In genomic region chr17:50620848-50621247, GRCh38 we compare ENCODE assay signal across 17 cellular contexts. TPM values are rescaled to one million over a fixed set of nuclear protein-coding genes. Genes with fewer than 3 reads are reported as not detected.
DNase-seq lines count a peak whose midpoint lies in the region; ATAC-seq and TF ChIP-seq lines count a peak whose summit lies in the region.
"Had no signal": no experiment of that assay in that cellular context is flagged by ENCODE, and none has a peak within 500 bp of the region (broad histone marks: within the 10 kb centered on the region; RNA-seq: fewer than 3 reads in every experiment).

No MANE protein-coding gene starts in this region.

- no peak for ATAC-seq in stimulated activated naive B cell treated with anti-CD40 and anti-IgM and Interleukin-4, amounts not matched to agents 10 μg/mL and 1 μg/mL and 100 μg/mL, for 72 hours (replicated peaks)
- ATAC-seq in HG03460 (IDR thresholded peaks at IDR 0.05; ENCODE audit: unreplicated experiment) (no peak), GM18873 (IDR thresholded peaks at IDR 0.05; ENCODE audit: low FRiP score, unreplicated experiment) (no peak)

- H3K9me3 Mint-ChIP-seq in endodermal cell: no peaks in the 10 kb centered on the region
- no peaks in the 10 kb centered on the region for H3K9me3 Mint-ChIP-seq in stimulated activated naive B cell treated with anti-CD40 and anti-IgM and Interleukin-4, amounts not matched to agents 10 μg/mL and 1 μg/mL and 100 μg/mL, for 72 hours
- H3K9me3 Mint-ChIP-seq: activated naive CD4-positive, alpha-beta T cell treated with anti-CD3 and anti-CD28 coated beads, Interleukin-2, amount 50 U/mL, for 24 hours; mesothelial cell of epicardium had no signal

- H3K9me3 ChIP-seq in cardiac muscle cell (ENCODE audit: low read depth): no peaks in the 10 kb centered on the region
- no peaks in the 10 kb centered on the region for H3K9me3 ChIP-seq in right atrium auricular region
- no peaks in the 10 kb centered on the region for H3K9me3 ChIP-seq in endodermal cell (ENCODE audit: control insufficient read depth, low read length)
- no peaks in the 10 kb centered on the region for H3K9me3 ChIP-seq in stomach
- H3K9me3 ChIP-seq: esophagus squamous epithelium, uterus had no signal

- H3K4me1 ChIP-seq in cardiac muscle cell (ENCODE audit: low read depth) (peaks cover 20% of the 10 kb centered on the region), right atrium auricular region (no peaks in the 10 kb centered on the region), endodermal cell (ENCODE audit: control insufficient read depth, insufficient read depth, low read length) (no peaks in the 10 kb centered on the region), stomach (peaks cover 0 to 10% (median 2%) of the 10 kb centered on the region in 4 donors)
- H3K4me1 ChIP-seq: parathyroid adenoma, uterus had no signal

- H3K27ac Mint-ChIP-seq in endodermal cell: no peak overlapping the region
- peak overlapping the region; percentile 56 for H3K27ac Mint-ChIP-seq in stimulated activated naive B cell treated with anti-CD40 and anti-IgM and Interleukin-4, amounts not matched to agents 10 μg/mL and 1 μg/mL and 100 μg/mL, for 72 hours
- H3K27ac Mint-ChIP-seq: activated naive CD4-positive, alpha-beta T cell treated with anti-CD3 and anti-CD28 coated beads, Interleukin-2, amount 50 U/mL, for 24 hours had no signal

- peaks cover 16% of the 10 kb centered on the region for H3K4me1 Mint-ChIP-seq in endodermal cell
- peaks cover 2 to 6% of the 10 kb centered on the region in 2 donors for H3K4me1 Mint-ChIP-seq in stimulated activated naive B cell treated with anti-CD40 and anti-IgM and Interleukin-4, amounts not matched to agents 10 μg/mL and 1 μg/mL and 100 μg/mL, for 72 hours
- H3K4me1 Mint-ChIP-seq: activated naive CD4-positive, alpha-beta T cell treated with anti-CD3 and anti-CD28 coated beads, Interleukin-2, amount 50 U/mL, for 24 hours had no signal

- TF ChIP-seq CTCF in cardiac muscle cell (IDR thresholded peaks at IDR 0.05; ENCODE audit: low read depth, low read length) (peak; percentile 17), right atrium auricular region (IDR thresholded peaks at IDR 0.05) (no peak), endodermal cell (conservative IDR thresholded peaks at IDR 0.05) (peak; percentile 76), stomach (IDR thresholded peaks at IDR 0.05) (no peak)

- H3K4me3 ChIP-seq in cardiac muscle cell (no peak overlapping the region), right atrium auricular region (no peak overlapping the region), endodermal cell (ENCODE audit: low read length) (no peak overlapping the region), stomach (no peak overlapping the region)
- H3K4me3 ChIP-seq: esophagus squamous epithelium, GM23248, uterus had no signal

- H3K36me3 ChIP-seq in cardiac muscle cell (no peaks in the 10 kb centered on the region), right atrium auricular region (no peaks in the 10 kb centered on the region), endodermal cell (ENCODE audit: control insufficient read depth, insufficient read depth, low read length) (no peaks in the 10 kb centered on the region), stomach (no peaks in the 10 kb centered on the region)
- H3K36me3 ChIP-seq: esophagus squamous epithelium, uterus had no signal

- DNase-seq in cardiac muscle cell (ENCODE audit: low read depth in 1 of 2, low spot score in 1 of 2) (no peak), right atrium auricular region (ENCODE audit: low spot score) (no peak), NCI-H69 (lab: John Stamatoyannopoulos, UW) (peak; percentile 64), endodermal cell (peak; percentile 93), stomach (no peak)
- DNase-seq in stimulated activated naive B cell treated with anti-CD40 and anti-IgM and Interleukin-4, amounts not matched to agents 10 μg/mL and 1 μg/mL and 100 μg/mL, for 72 hours: no peak
- DNase-seq: activated CD8-positive, alpha-beta memory T cell treated with anti-CD3 and anti-CD28 coated beads for 24 hours; esophagus squamous epithelium; GM23248; NCI-H526 treated with DMSO at 0.1 percent for 48 hours; stimulated activated CD4-positive, alpha-beta T cell treated with anti-CD3 and anti-CD28 coated beads, Interleukin-2, amount 100 ng/mL, for 24 hours; uterus had no signal

- H3K4me3 Mint-ChIP-seq in endodermal cell: no peak overlapping the region
- no peak overlapping the region for H3K4me3 Mint-ChIP-seq in stimulated activated naive B cell treated with anti-CD40 and anti-IgM and Interleukin-4, amounts not matched to agents 10 μg/mL and 1 μg/mL and 100 μg/mL, for 72 hours
- H3K4me3 Mint-ChIP-seq: activated naive CD4-positive, alpha-beta T cell treated with anti-CD3 and anti-CD28 coated beads, Interleukin-2, amount 50 U/mL, for 24 hours; mesothelial cell of epicardium had no signal

- TF ChIP-seq EP300 in stomach (IDR thresholded peaks at IDR 0.05): no peak

- no peak overlapping the region for H3K9ac ChIP-seq in endodermal cell (ENCODE audit: extremely low read depth, low read length, poor library complexity, severe bottlenecking)
- H3K9ac ChIP-seq: GM23248, parathyroid adenoma had no signal

- no peaks in the 10 kb centered on the region for H3K27me3 Mint-ChIP-seq in endodermal cell (ENCODE audit: insufficient read depth)
- peaks cover 44 to 66% of the 10 kb centered on the region in 2 donors for H3K27me3 Mint-ChIP-seq in stimulated activated naive B cell treated with anti-CD40 and anti-IgM and Interleukin-4, amounts not matched to agents 10 μg/mL and 1 μg/mL and 100 μg/mL, for 72 hours

- H3K27ac ChIP-seq in cardiac muscle cell: no peak overlapping the region
- no peak overlapping the region for H3K27ac ChIP-seq in right atrium auricular region
- H3K27ac ChIP-seq in endodermal cell (ENCODE audit: low read depth, low read length): no peak overlapping the region
- H3K27ac ChIP-seq in stomach: no peak overlapping the region
- H3K27ac ChIP-seq: esophagus squamous epithelium, GM23248, parathyroid adenoma, uterus had no signal

- H3K36me3 Mint-ChIP-seq in endodermal cell (ENCODE audit: low read depth): no peaks in the 10 kb centered on the region
- H3K36me3 Mint-ChIP-seq in stimulated activated naive B cell treated with anti-CD40 and anti-IgM and Interleukin-4, amounts not matched to agents 10 μg/mL and 1 μg/mL and 100 μg/mL, for 72 hours: no peaks in the 10 kb centered on the region
- H3K36me3 Mint-ChIP-seq: activated naive CD4-positive, alpha-beta T cell treated with anti-CD3 and anti-CD28 coated beads, Interleukin-2, amount 50 U/mL, for 24 hours; mesothelial cell of epicardium had no signal

- TF ChIP-seq POLR2A in stomach (IDR thresholded peaks at IDR 0.05): no peak

- intact Hi-C loops in stomach (cut with DNase I; ENCODE audit: low total_unique reads): loop anchor here (5.0 kb wide), 1 partner anchor 74 kb away; the partner anchor contains the start of gene SPATA20

- H3K27me3 ChIP-seq in cardiac muscle cell (no peaks in the 10 kb centered on the region), right atrium auricular region (no peaks in the 10 kb centered on the region), endodermal cell (ENCODE audit: control insufficient read depth, insufficient read depth, low read length, poor library complexity, severe bottlenecking) (no peaks in the 10 kb centered on the region), stomach (peaks cover 0 to 27% (median 0%) of the 10 kb centered on the region in 3 donors)
- H3K27me3 ChIP-seq: uterus had no signal

- 55 to 63% methylated on average over 7 to 17 of the region's 17 CpGs for WGBS in endodermal cell (ENCODE audit: insufficient coverage in 1 of 2, insufficient read length in 1 of 2), 2 experiments
- WGBS in stomach, 5 donors: 72 to 78% (median 75%) methylated on average over 14 to 17 of the region's 17 CpGs

RNA-seq across cellular contexts. Expression of gene ABCC3, which starts 13.8 kb away (rescaled TPM):
- not detected in 2 replicates for total RNA-seq in cardiac muscle cell
- polyA plus RNA-seq in cardiac muscle cell: 0.06 and 0.53 TPM in 2 replicates
- 1 to 10 TPM; 1.4 to 4.5 TPM for total RNA-seq in right atrium auricular region
- total RNA-seq in endodermal cell: under 1 TPM; 0.22 to 0.91 TPM
- polyA plus RNA-seq in endodermal cell (2013, experiment 1 of 2): not detected
- not detected for polyA plus RNA-seq in endodermal cell (2013, experiment 2 of 2)
- 1,000 to 10,000 TPM in 1 of 5 donors, 100 to 1,000 TPM in 4; 139 to 1,043 (median 270) TPM for total RNA-seq in stomach
- 10 to 100 TPM; 13.6 to 46.4 (median 23.9) TPM for polyA plus RNA-seq in stomach

Comparison
In these comparisons a context has a peak if more than half of its experiments do, and no peak if none do; other contexts are left out.
1. CTCF ChIP-seq: peak in cardiac muscle cell (single experiment) and endodermal cell (single experiment); none in right atrium auricular region (0 of 2) and stomach (0 of 7).
2. DNase-seq: peak in NCI-H69 (single experiment) and endodermal cell (single experiment); none in cardiac muscle cell (0 of 2), right atrium auricular region (single experiment), stimulated activated naive B cell treated with anti-CD40 and anti-IgM and Interleukin-4, amounts not matched to agents 10 μg/mL and 1 μg/mL and 100 μg/mL, for 72 hours (single experiment) and stomach (single experiment).
3. RNA of gene ABCC3, which starts 13.8 kb away (total RNA-seq): 139 to 1,043 TPM in stomach; 1.4 to 4.5 TPM in right atrium auricular region, 0.22 to 0.91 TPM in endodermal cell and not detected in cardiac muscle cell; every median in the first group is over 10 times any median in the second.